Comparison of ENCODE assay signal across 8 cellular contexts in the genomic region with DNA sequence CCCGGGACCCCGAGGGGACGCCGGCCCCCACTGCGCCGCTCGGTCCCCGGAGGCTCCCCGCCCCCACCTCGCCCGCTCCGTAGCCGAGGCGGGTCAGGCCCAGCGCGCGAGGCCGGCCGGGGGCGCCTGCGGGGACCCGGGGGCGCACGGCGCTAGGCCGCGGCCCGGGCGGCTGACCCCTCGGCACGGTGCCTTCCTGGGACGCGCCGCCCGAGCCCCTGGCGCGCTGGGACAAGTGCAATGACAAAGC. TPM values are rescaled to one million over a fixed set of nuclear protein-coding genes. Genes with fewer than 3 reads are reported as not detected.
DNase-seq lines count a peak whose midpoint lies in the region; ATAC-seq and TF ChIP-seq lines count a peak whose summit lies in the region.

No MANE protein-coding gene starts in this region.

- H3K27me3 ChIP-seq in BE2C (no peaks in the 10 kb centered on the region), brain microvascular endothelial cell (replicated peaks) (no peaks in the 10 kb centered on the region)

- peaks cover 9% of the 10 kb centered on the region for H3K4me1 ChIP-seq in BE2C
- no peaks in the 10 kb centered on the region for H3K4me1 ChIP-seq in mesodermal cell (ENCODE audit: control insufficient read depth, insufficient read depth, low read length, poor library complexity, severe bottlenecking)

- no peak overlapping the region for H3K27ac Mint-ChIP-seq in activated T-cell treated with anti-CD3 and anti-CD28 coated beads, Interleukin-2, amount 50 U/mL, for 72 hours

- H3K9me3 ChIP-seq in BE2C (no peaks in the 10 kb centered on the region), mesodermal cell (ENCODE audit: control insufficient read depth, low read length) (no peaks in the 10 kb centered on the region)

- H3K4me1 Mint-ChIP-seq in activated T-cell treated with anti-CD3 and anti-CD28 coated beads, Interleukin-2, amount 50 U/mL, for 72 hours (ENCODE audit: low read depth): peaks cover 54% of the 10 kb centered on the region

- TF ChIP-seq CTCF in BE2C (IDR thresholded peaks at IDR 0.05; ENCODE audit: low read depth, low read length): no peak
- TF ChIP-seq CTCF in brain microvascular endothelial cell (IDR thresholded peaks at IDR 0.05; ENCODE audit: low read depth, low read length, missing control alignments): no peak

- in situ Hi-C loops in brain microvascular endothelial cell (cut with HindIII; ENCODE audit: low pct_ligation_motif_present, low sequenced_read_pairs): no loop called here

- ATAC-seq in HG02763 (IDR thresholded peaks at IDR 0.05; ENCODE audit: unreplicated experiment) (peak; percentile 4), HG03342 (IDR thresholded peaks at IDR 0.05; ENCODE audit: unreplicated experiment) (no peak)
- no peak for ATAC-seq in activated T-cell treated with anti-CD3 and anti-CD28 coated beads, Interleukin-2, amount 50 U/mL, for 72 hours (replicated peaks in 1 of 2)

- no peaks in the 10 kb centered on the region for H3K27me3 Mint-ChIP-seq in activated T-cell treated with anti-CD3 and anti-CD28 coated beads, Interleukin-2, amount 50 U/mL, for 72 hours (ENCODE audit: low read depth)

- H3K36me3 Mint-ChIP-seq in activated T-cell treated with anti-CD3 and anti-CD28 coated beads, Interleukin-2, amount 50 U/mL, for 72 hours (ENCODE audit: insufficient read depth in 2 of 2): peaks cover 20 to 24% of the 10 kb centered on the region in 2 donors

- H3K36me3 ChIP-seq in BE2C: no peaks in the 10 kb centered on the region
- H3K36me3 ChIP-seq in brain microvascular endothelial cell (replicated peaks): no peaks in the 10 kb centered on the region
- no peaks in the 10 kb centered on the region for H3K36me3 ChIP-seq in mesodermal cell (ENCODE audit: control insufficient read depth, insufficient read depth, low read length)

- H3K9me3 Mint-ChIP-seq in activated T-cell treated with anti-CD3 and anti-CD28 coated beads, Interleukin-2, amount 50 U/mL, for 72 hours: no peaks in the 10 kb centered on the region

- 0% methylated on average over 12 to 17 of the region's 37 CpGs for WGBS in mesodermal cell (ENCODE audit: insufficient coverage in 2 of 2), 2 experiments

- peak overlapping the region; percentile 98 for H3K4me3 ChIP-seq in BE2C (ENCODE audit: low read depth, low read length)
- H3K4me3 ChIP-seq in brain microvascular endothelial cell (ENCODE audit: low read depth, low read length): peak overlapping the region; percentile 91
- peak overlapping the region; percentile 90 for H3K4me3 ChIP-seq in mesodermal cell (ENCODE audit: extremely low read depth, insufficient read depth, low read length, poor library complexity, severe bottlenecking)

- no peak for DNase-seq in BE2C
- DNase-seq in brain microvascular endothelial cell: no peak
- no peak for DNase-seq in 8988T
- DNase-seq in AG08395 (ENCODE audit: low spot score): no peak
- no peak for DNase-seq in activated T-cell treated with anti-CD3 and anti-CD28 coated beads, Interleukin-2, amount 50 U/mL, for 72 hours

- H3K4me3 Mint-ChIP-seq in activated T-cell treated with anti-CD3 and anti-CD28 coated beads, Interleukin-2, amount 50 U/mL, for 72 hours: no peak overlapping the region

- H3K27ac ChIP-seq in brain microvascular endothelial cell (peak overlapping the region; percentile 65), mesodermal cell (ENCODE audit: low read depth, low read length, severe bottlenecking) (no peak overlapping the region)

RNA-seq across cellular contexts. Expression of gene IRF2, which starts 1.2 kb away (rescaled TPM):
- polyA plus RNA-seq in BE2C (2012; ENCODE audit: insufficient read depth, insufficient read length, low read depth): 10.5 TPM
- polyA plus RNA-seq in mesodermal cell (2013, experiment 1 of 2): 10.8 TPM
- polyA plus RNA-seq in mesodermal cell (2013, experiment 2 of 2): 12.3 TPM
- 10 to 100 TPM; 70.3 TPM for total RNA-seq in activated T-cell treated with anti-CD3 and anti-CD28 coated beads, Interleukin-2, amount 50 U/mL, for 72 hours
